In genomic region chrX:150683536-150684146, GRCh38 we compare ENCODE assay signal across 8 cellular contexts. TPM values are rescaled to one million over a fixed set of nuclear protein-coding genes. Genes with fewer than 3 reads are reported as not detected.
A peak's percentile ranks its signal among the peaks of the same experiment; 100 is the strongest.
DNase-seq lines count a peak whose midpoint lies in the region; ATAC-seq and TF ChIP-seq lines count a peak whose summit lies in the region.

No MANE protein-coding gene starts in this region.

- WGBS in right lobe of liver (ENCODE audit: insufficient coverage, low coverage, low lambda C conversion rate, missing lambda C conversion rate): 19% methylated on average over 7 of the region's 7 CpGs

- H3K27me3 ChIP-seq in AG04450 (ENCODE audit: control insufficient read depth, insufficient read depth, low read length) (no peaks in the 10 kb centered on the region), adipocyte (replicated peaks; ENCODE audit: control insufficient read depth, insufficient read depth, low read length) (no peaks in the 10 kb centered on the region), right lobe of liver (no peaks in the 10 kb centered on the region)

- no peaks in the 10 kb centered on the region for H3K36me3 ChIP-seq in adipocyte (ENCODE audit: control insufficient read depth, insufficient read depth, low read length, severe bottlenecking)
- no peaks in the 10 kb centered on the region for H3K36me3 ChIP-seq in right lobe of liver

- DNase-seq in AG04450 (ENCODE audit: low read depth, low spot score) (no peak), GDM1 (lab: John Stamatoyannopoulos, UW) (peak; percentile 14), NCI-H1694 (lab: John Stamatoyannopoulos, UW) (peak; percentile 44), adipocyte (ENCODE audit: low read depth) (peak; percentile 71), right lobe of liver (no peak), mesenteric fat pad (ENCODE audit: low spot score) (no peak)

- POLR2A ChIA-PET in AG04450 (lab: Yijun Ruan, JAX): no interaction called here

- H3K27ac ChIP-seq in AG04450 (ENCODE audit: low read depth, low read length) (no peak overlapping the region), right lobe of liver (no peak overlapping the region)

- no peak overlapping the region for H3K9ac ChIP-seq in adipocyte (ENCODE audit: low read length)

- no peak for TF ChIP-seq POLR2A in right lobe of liver (IDR thresholded peaks at IDR 0.05)

- TF ChIP-seq CTCF in AG04450 (IDR thresholded peaks at IDR 0.05; ENCODE audit: low read depth, low read length) (peak; percentile 26), right lobe of liver (IDR thresholded peaks at IDR 0.05) (peak; percentile 47 to 64 (median 60))

- H3K9me3 ChIP-seq in AG04450 (ENCODE audit: control insufficient read depth, insufficient read depth, low read length) (no peaks in the 10 kb centered on the region), adipocyte (ENCODE audit: control insufficient read depth, low read length) (no peaks in the 10 kb centered on the region), right lobe of liver (no peaks in the 10 kb centered on the region)

- peak; percentile 51 to 63 (median 62) for ATAC-seq in right lobe of liver
- ATAC-seq in HG02623 (IDR thresholded peaks at IDR 0.05; ENCODE audit: unreplicated experiment): no peak
- ATAC-seq in HG02759 (IDR thresholded peaks at IDR 0.05; ENCODE audit: unreplicated experiment): no peak

- intact Hi-C loops in right lobe of liver (cut with DNase I): no loop called here

- H3K4me3 ChIP-seq in AG04450 (ENCODE audit: low read depth, low read length) (no peak overlapping the region), adipocyte (ENCODE audit: low read length) (no peak overlapping the region), right lobe of liver (no peak overlapping the region)

- CTCF ChIA-PET in AG04450 (lab: Charles Lee): interaction anchor here (0.8 to 1.5 kb wide), 4 partner anchors 21 to 49 kb away, joined by 3 to 5 read pairs (median 4); no protein-coding TSS in a partner anchor

- H3K4me1 ChIP-seq in adipocyte (ENCODE audit: control insufficient read depth, insufficient read depth, low read length) (no peaks in the 10 kb centered on the region), right lobe of liver (no peaks in the 10 kb centered on the region)

RNA-seq across cellular contexts. Expression of gene MTMR1, which starts 9.6 kb away (rescaled TPM):
- 35.7 and 43.6 TPM in 2 replicates for polyA plus RNA-seq in AG04450 (2011; rRNA removed)
- 30.8 and 36.3 TPM in 2 replicates for polyA minus RNA-seq in AG04450 (2011; rRNA and poly(A)+ RNA removed)
- total RNA-seq in right lobe of liver: 10 to 100 TPM in 3 of 6 experiments, 1 to 10 TPM in 3; 7.6 to 11.2 (median 9.4) TPM
- 18.6 TPM for total RNA-seq in mesenteric fat pad

Comparison
In these comparisons a context has a peak if more than half of its experiments do, and no peak if none do; other contexts are left out.
1. DNase-seq: peak in GDM1 (single experiment), NCI-H1694 (single experiment) and adipocyte (single experiment); none in AG04450 (single experiment), right lobe of liver (0 of 3) and mesenteric fat pad (single experiment).
2. ATAC-seq: peak in right lobe of liver (4 of 4); none in HG02623 (single experiment) and HG02759 (single experiment).